Comparison of ENCODE assay signal across 8 cellular contexts in genomic region chr12:112130461-112130998, GRCh38. TPM values are rescaled to one million over a fixed set of nuclear protein-coding genes. Genes with fewer than 3 reads are reported as not detected.
DNase-seq lines count a peak whose midpoint lies in the region; ATAC-seq and TF ChIP-seq lines count a peak whose summit lies in the region.

No MANE protein-coding gene starts in this region.

- H3K4me1 Mint-ChIP-seq in natural killer cell (peaks cover 36 to 52% of the 10 kb centered on the region in 2 donors), endodermal cell (peaks cover 6% of the 10 kb centered on the region)

- H3K27me3 ChIP-seq in SJCRH30 (no peaks in the 10 kb centered on the region), endodermal cell (ENCODE audit: control insufficient read depth, insufficient read depth, low read length, poor library complexity, severe bottlenecking) (no peaks in the 10 kb centered on the region)

- DNase-seq in ACHN: peak; percentile 68
- peak; percentile 64 to 67 for DNase-seq in Kasumi-1 (lab: John Stamatoyannopoulos, UW)
- peak; percentile 76 for DNase-seq in central memory CD4-positive, alpha-beta T cell
- DNase-seq in natural killer cell: no peak
- no peak for DNase-seq in hepatic stellate cell (ENCODE audit: low spot score)
- no peak for DNase-seq in SJCRH30
- DNase-seq in endodermal cell: no peak

- 91 to 100% methylated on average over 2 of the region's 2 CpGs for WGBS in endodermal cell (ENCODE audit: insufficient coverage in 1 of 2, insufficient read length in 1 of 2), 2 experiments

- H3K36me3 Mint-ChIP-seq in natural killer cell (no peaks in the 10 kb centered on the region), endodermal cell (ENCODE audit: low read depth) (peaks cover 11% of the 10 kb centered on the region)

- no peaks in the 10 kb centered on the region for H3K4me1 ChIP-seq in SJCRH30
- peaks cover 3% of the 10 kb centered on the region for H3K4me1 ChIP-seq in endodermal cell (ENCODE audit: control insufficient read depth, insufficient read depth, low read length)

- intact Hi-C loops in natural killer cell (cut with micrococcal nuclease): loop anchor here (1.0 kb wide), 1 partner anchor 22 kb away; the partner anchor contains the start of gene NAA25

- no peaks in the 10 kb centered on the region for H3K27me3 Mint-ChIP-seq in natural killer cell (ENCODE audit: low read depth in 2 of 2)
- peaks cover 3% of the 10 kb centered on the region for H3K27me3 Mint-ChIP-seq in endodermal cell (ENCODE audit: insufficient read depth)

- in situ Hi-C loops in ACHN (cut with HindIII; ENCODE audit: low pct_ligation_motif_present, low pct_unique_long_range_greater_than_20kb, low sequenced_read_pairs): no loop called here

- no peak overlapping the region for H3K4me3 ChIP-seq in SJCRH30
- H3K4me3 ChIP-seq in endodermal cell (ENCODE audit: low read length): no peak overlapping the region

- H3K27ac ChIP-seq in SJCRH30: no peak overlapping the region
- no peak overlapping the region for H3K27ac ChIP-seq in endodermal cell (ENCODE audit: low read depth, low read length)

- no peaks in the 10 kb centered on the region for H3K9me3 Mint-ChIP-seq in natural killer cell
- H3K9me3 Mint-ChIP-seq in endodermal cell: no peaks in the 10 kb centered on the region

- peak overlapping the region; percentile 91 to 96 for H3K27ac Mint-ChIP-seq in natural killer cell
- no peak overlapping the region for H3K27ac Mint-ChIP-seq in endodermal cell

- no peak overlapping the region for H3K9ac ChIP-seq in endodermal cell (ENCODE audit: extremely low read depth, low read length, poor library complexity, severe bottlenecking)

- H3K4me3 Mint-ChIP-seq in natural killer cell (peak overlapping the region; percentile 76), endodermal cell (no peak overlapping the region)

- ATAC-seq in GM19438 (IDR thresholded peaks at IDR 0.05; ENCODE audit: low read depth, unreplicated experiment) (peak; percentile 48), natural killer cell (peak; percentile 64 to 84 (median 82))

- TF ChIP-seq CTCF in natural killer cell (IDR thresholded peaks at IDR 0.05) (no peak), endodermal cell (conservative IDR thresholded peaks at IDR 0.05) (no peak)

- H3K36me3 ChIP-seq in SJCRH30 (no peaks in the 10 kb centered on the region; the same call in 1 of the 2 replicates), endodermal cell (ENCODE audit: control insufficient read depth, insufficient read depth, low read length) (peaks cover 24% of the 10 kb centered on the region)

- H3K9me3 ChIP-seq in SJCRH30 (replicated peaks): no peaks in the 10 kb centered on the region
- H3K9me3 ChIP-seq in endodermal cell (ENCODE audit: control insufficient read depth, low read length): no peaks in the 10 kb centered on the region

RNA-seq across cellular contexts. Expression of gene TRAFD1, which starts 5.2 kb away (rescaled TPM):
- 10 to 100 TPM; 35.8 to 45.3 (median 45.2) TPM for total RNA-seq in natural killer cell
- total RNA-seq in SJCRH30 (2014; rRNA removed; shearing (Covaris generic)): 23.0 and 23.5 TPM in 2 replicates
- total RNA-seq in endodermal cell: 10 to 100 TPM; 25.2 to 28.9 TPM
- polyA plus RNA-seq in endodermal cell (2013, experiment 1 of 2): 37.6 TPM
- polyA plus RNA-seq in endodermal cell (2013, experiment 2 of 2): 32.3 TPM

RNA-seq across cellular contexts. Expression of gene NAA25, which starts 21.9 kb away (rescaled TPM):
- total RNA-seq in natural killer cell (10 to 100 TPM; 25.8 to 34.4 (median 30.7) TPM), endodermal cell (10 to 100 TPM; 34.2 to 36.3 TPM)
- 25.7 and 31.1 TPM in 2 replicates for total RNA-seq in SJCRH30 (2014; rRNA removed; shearing (Covaris generic))
- polyA plus RNA-seq in endodermal cell (2013, experiment 1 of 2): 23.2 TPM
- 20.1 TPM for polyA plus RNA-seq in endodermal cell (2013, experiment 2 of 2)

Comparison
In these comparisons a context has a peak if more than half of its experiments do, and no peak if none do; other contexts are left out.
1. DNase-seq: peak in ACHN (single experiment), Kasumi-1 (2 of 2) and central memory CD4-positive, alpha-beta T cell (single experiment); none in natural killer cell (single experiment), hepatic stellate cell (single experiment), SJCRH30 (0 of 2) and endodermal cell (single experiment).